In the genomic region with DNA sequence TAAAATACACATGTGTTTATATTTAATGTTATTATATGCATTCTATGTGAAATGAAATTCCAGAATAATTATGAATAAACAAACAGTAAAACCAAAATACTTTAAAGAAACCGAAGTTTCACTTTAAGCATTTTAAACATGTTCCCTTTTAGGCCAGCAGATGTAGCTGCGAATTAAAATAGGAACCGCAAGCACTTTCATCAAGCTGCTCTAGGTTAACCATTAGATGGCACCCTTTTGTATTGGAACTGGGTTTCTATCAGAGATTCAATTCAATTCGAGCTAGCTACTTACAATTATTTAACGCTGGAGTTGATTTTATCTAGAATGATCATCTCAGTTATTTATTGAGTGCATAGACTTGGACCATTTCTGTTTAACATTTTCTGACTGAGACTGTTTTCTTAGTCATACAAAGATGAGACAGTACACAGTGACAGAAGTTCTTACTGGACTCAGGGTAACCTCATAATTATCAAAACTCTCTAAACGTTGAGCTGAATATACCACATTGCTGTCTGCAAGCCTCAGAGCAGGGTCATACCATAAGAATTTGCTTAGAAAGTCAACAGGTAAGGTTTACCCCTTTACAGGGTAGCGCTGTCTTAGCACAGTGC, we compare ENCODE assay signal across 8 cellular contexts. TPM values are rescaled to one million over a fixed set of nuclear protein-coding genes. Genes with fewer than 3 reads are reported as not detected.
DNase-seq lines count a peak whose midpoint lies in the region; ATAC-seq and TF ChIP-seq lines count a peak whose summit lies in the region.

No MANE protein-coding gene starts in this region.

- H3K4me3 Mint-ChIP-seq in activated T-cell treated with anti-CD3 and anti-CD28 coated beads, Interleukin-2, amount 50 U/mL, for 4 hours = no peak overlapping the region
- H3K4me3 Mint-ChIP-seq in activated T-cell treated with anti-CD3 and anti-CD28 coated beads, Interleukin-2, amount 50 U/mL, for 24 hours = no peak overlapping the region

- H3K9me3 Mint-ChIP-seq in activated T-cell treated with anti-CD3 and anti-CD28 coated beads, Interleukin-2, amount 50 U/mL, for 4 hours = no peaks in the 10 kb centered on the region
- no peaks in the 10 kb centered on the region for H3K9me3 Mint-ChIP-seq in activated T-cell treated with anti-CD3 and anti-CD28 coated beads, Interleukin-2, amount 50 U/mL, for 24 hours

- TF ChIP-seq EP300 in ovary (IDR thresholded peaks at IDR 0.05) = no peak

- H3K27ac Mint-ChIP-seq in activated T-cell treated with anti-CD3 and anti-CD28 coated beads, Interleukin-2, amount 50 U/mL, for 24 hours = no peak overlapping the region

- H3K4me1 ChIP-seq in ovary (ENCODE audit: insufficient read depth) = no peaks in the 10 kb centered on the region

- no peak overlapping the region for H3K27ac ChIP-seq in ovary

- ATAC-seq in activated T-cell treated with anti-CD3 and anti-CD28 coated beads, Interleukin-2, amount 50 U/mL, for 4 hours = peak; percentile 61 to 76
- peak; percentile 84 for ATAC-seq in HG02678 (IDR thresholded peaks at IDR 0.05; ENCODE audit: unreplicated experiment)

- intact Hi-C loops in ovary (cut with DNase I) = loop anchor here in 2 of 4 donors (5.0 to 10.0 kb wide), 3 partner anchors 280 to 352 kb away; no protein-coding TSS in a partner anchor

- H3K27me3 ChIP-seq in ovary = no peaks in the 10 kb centered on the region

- TF ChIP-seq CTCF in fibroblast of mammary gland (conservative IDR thresholded peaks at IDR 0.05; ENCODE audit: control insufficient read depth, insufficient read depth, low read depth, low read length) (peak; percentile 97), ovary (IDR thresholded peaks at IDR 0.05) (peak; percentile 30 to 90 (median 88))

- 9 to 18% (median 16%) methylated on average over 7 of the region's 7 CpGs for WGBS in ovary, 3 donors

- no peaks in the 10 kb centered on the region for H3K36me3 ChIP-seq in ovary

- peaks cover 28% of the 10 kb centered on the region for H3K36me3 Mint-ChIP-seq in activated T-cell treated with anti-CD3 and anti-CD28 coated beads, Interleukin-2, amount 50 U/mL, for 4 hours (ENCODE audit: insufficient read depth)
- H3K36me3 Mint-ChIP-seq in activated T-cell treated with anti-CD3 and anti-CD28 coated beads, Interleukin-2, amount 50 U/mL, for 24 hours (ENCODE audit: low read depth) = peaks cover 63% of the 10 kb centered on the region

- no peak for TF ChIP-seq POLR2A in ovary (IDR thresholded peaks at IDR 0.05)

- H3K4me3 ChIP-seq in fibroblast of mammary gland (ENCODE audit: control insufficient read depth, low read depth, low read length) (no peak overlapping the region), ovary (no peak overlapping the region)

- H3K4me1 Mint-ChIP-seq in activated T-cell treated with anti-CD3 and anti-CD28 coated beads, Interleukin-2, amount 50 U/mL, for 4 hours (ENCODE audit: low read depth) = peaks cover 11% of the 10 kb centered on the region
- H3K4me1 Mint-ChIP-seq in activated T-cell treated with anti-CD3 and anti-CD28 coated beads, Interleukin-2, amount 50 U/mL, for 24 hours (ENCODE audit: low read depth) = peaks cover 18% of the 10 kb centered on the region

- H3K9me3 ChIP-seq in ovary = no peaks in the 10 kb centered on the region

- no peaks in the 10 kb centered on the region for H3K27me3 Mint-ChIP-seq in activated T-cell treated with anti-CD3 and anti-CD28 coated beads, Interleukin-2, amount 50 U/mL, for 4 hours (ENCODE audit: low read depth)
- no peaks in the 10 kb centered on the region for H3K27me3 Mint-ChIP-seq in activated T-cell treated with anti-CD3 and anti-CD28 coated beads, Interleukin-2, amount 50 U/mL, for 24 hours

- no peak for DNase-seq in activated T-cell treated with anti-CD3 and anti-CD28 coated beads, Interleukin-2, amount 50 U/mL, for 4 hours
- DNase-seq in activated T-cell treated with anti-CD3 and anti-CD28 coated beads, Interleukin-2, amount 50 U/mL, for 24 hours = no peak
- DNase-seq in RPMI8226 = peak; percentile 78
- DNase-seq in fibroblast of mammary gland (ENCODE audit: low read depth) = peak; percentile 84
- no peak for DNase-seq in ovary
- DNase-seq in hippocampal formation (lab: John Stamatoyannopoulos, UW) = no peak
- DNase-seq in NCI-H2171 (lab: John Stamatoyannopoulos, UW) = no peak

RNA-seq across cellular contexts. Expression of gene TMEM242, which starts 8.5 kb away (rescaled TPM):
- total RNA-seq in activated T-cell treated with anti-CD3 and anti-CD28 coated beads, Interleukin-2, amount 50 U/mL, for 4 hours = 10 to 100 TPM; 10.0 to 12.8 (median 10.1) TPM
- total RNA-seq in ovary = 10 to 100 TPM in 4 of 7 donors, 1 to 10 TPM in 3; 5.5 to 12.1 (median 10.1) TPM
- 10 to 100 TPM in 1 of 2 donors, 1 to 10 TPM in 1; 7.4 to 11.1 TPM for polyA plus RNA-seq in ovary

Comparison
In these comparisons a context has a peak if more than half of its experiments do, and no peak if none do; other contexts are left out.
1. DNase-seq: peak in RPMI8226 (single experiment) and fibroblast of mammary gland (single experiment); none in activated T-cell treated with anti-CD3 and anti-CD28 coated beads, Interleukin-2, amount 50 U/mL, for 4 hours (single experiment), activated T-cell treated with anti-CD3 and anti-CD28 coated beads, Interleukin-2, amount 50 U/mL, for 24 hours (single experiment), ovary (0 of 5), hippocampal formation (0 of 2) and NCI-H2171 (single experiment).